Comparison of ENCODE assay signal across 22 cellular contexts in the genomic region with DNA sequence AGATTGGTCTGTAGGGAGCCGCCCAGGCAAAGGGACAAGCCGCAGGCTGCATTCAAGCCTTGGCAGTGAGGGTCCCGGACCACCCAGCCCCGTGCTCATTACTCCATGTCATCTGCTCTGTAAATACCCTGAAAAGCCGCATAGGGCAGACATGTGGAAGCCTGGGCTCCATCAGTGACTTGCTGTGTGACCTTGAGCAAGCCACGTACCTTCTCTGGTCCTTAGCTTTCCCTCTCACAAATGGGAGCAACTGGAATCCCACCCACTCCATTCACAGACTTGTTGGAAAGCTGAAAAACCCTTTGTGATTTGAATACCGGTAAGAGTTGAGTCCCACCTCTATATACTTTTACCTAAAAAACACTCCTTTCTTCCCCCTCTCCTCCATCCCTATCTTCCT. TPM values are rescaled to one million over a fixed set of nuclear protein-coding genes. Genes with fewer than 3 reads are reported as not detected.
DNase-seq lines count a peak whose midpoint lies in the region; ATAC-seq, FAIRE-seq and TF ChIP-seq lines count a peak whose summit lies in the region.
"Had no signal": no experiment of that assay in that cellular context is flagged by ENCODE, and none has a peak within 500 bp of the region (broad histone marks: within the 10 kb centered on the region; RNA-seq: fewer than 3 reads in every experiment).

No MANE protein-coding gene starts in this region.

- H4K91ac ChIP-seq in neuronal stem cell (ENCODE audit: low read depth, low read length, poor library complexity) = no peak overlapping the region

- ATAC-seq in HepG2 = no peak
- no peak for ATAC-seq in right lobe of liver
- ATAC-seq in GM21367 (IDR thresholded peaks at IDR 0.05; ENCODE audit: unreplicated experiment) = no peak

- no peak for TF ChIP-seq RAD21 in HepG2 (CRISPR knock-in tag; IDR thresholded peaks at IDR 0.05)

- peak overlapping the region; percentile 28 for H3K27ac Mint-ChIP-seq in glutamatergic neuron (ENCODE audit: unreplicated experiment)

- H3K36me3 ChIP-seq in HepG2 (replicated peaks in 1 of 2; ENCODE audit: control insufficient read depth in 1 of 2, insufficient read depth in 2 of 2, low read length in 2 of 2) (no peaks in the 10 kb centered on the region; a peak in 1 of 5 replicates), right lobe of liver (no peaks in the 10 kb centered on the region), WERI-Rb-1 (peaks cover 76% of the 10 kb centered on the region), neuronal stem cell (replicated peaks in 1 of 2; ENCODE audit: control insufficient read depth in 2 of 2, insufficient read depth in 2 of 2, low read length in 2 of 2) (peaks cover 0 to 5% of the 10 kb centered on the region in 2 donors)
- H3K36me3 ChIP-seq: HAP-1 had no signal

- H3K14ac ChIP-seq in neuronal stem cell (ENCODE audit: low read length) = no peak overlapping the region

- H3K4me1 Mint-ChIP-seq in glutamatergic neuron (ENCODE audit: low read depth, unreplicated experiment) = peaks cover 54% of the 10 kb centered on the region

- peaks cover 12% of the 10 kb centered on the region for H3K27me3 Mint-ChIP-seq in glutamatergic neuron (ENCODE audit: unreplicated experiment)
- H3K27me3 Mint-ChIP-seq: CD4-positive, alpha-beta memory T cell had no signal

- no peaks in the 10 kb centered on the region for H3K79me2 ChIP-seq in HepG2 (ENCODE audit: insufficient read depth, low read length)

- no peak overlapping the region for H3K4me3 Mint-ChIP-seq in glutamatergic neuron (ENCODE audit: unreplicated experiment)
- H3K4me3 Mint-ChIP-seq: CD4-positive, alpha-beta memory T cell had no signal

- H3K9me3 ChIP-seq in HepG2 (ENCODE audit: low read length) = no peaks in the 10 kb centered on the region
- H3K9me3 ChIP-seq in right lobe of liver = no peaks in the 10 kb centered on the region
- H3K9me3 ChIP-seq in WERI-Rb-1 (ENCODE audit: severe bottlenecking) = no peaks in the 10 kb centered on the region
- no peaks in the 10 kb centered on the region for H3K9me3 ChIP-seq in neuronal stem cell (replicated peaks in 1 of 2; ENCODE audit: control insufficient read depth in 2 of 2, insufficient read depth in 1 of 2, low read depth in 1 of 2, low read length in 2 of 2)
- H3K9me3 ChIP-seq: HAP-1 had no signal

- in situ Hi-C loops in HepG2 (cut with HindIII; ENCODE audit: extremely low pct_ligation_motif_present, low pct_unique_long_range_greater_than_20kb) = no loop called here

- no peak for DNase-seq in HepG2 (ENCODE audit: low spot score)
- no peak for DNase-seq in right lobe of liver
- no peak for DNase-seq in WERI-Rb-1
- DNase-seq in glutamatergic neuron = no peak
- DNase-seq in activated CD8-positive, alpha-beta memory T cell treated with anti-CD3 and anti-CD28 coated beads, Interleukin-2, amount 50 U/mL, for 4 hours = no peak
- no peak for DNase-seq in neuronal stem cell (ENCODE audit: low spot score)
- DNase-seq: 8988T; C1 segment of cervical spinal cord; Calu3; CD4-positive, alpha-beta memory T cell; COR-L47; DMS53; DMS79 treated with DMSO at 0.1 percent for 48 hours; GF-D8; GOT3 had no signal

- H2AFZ ChIP-seq in HepG2 (ENCODE audit: low read length) = no peak overlapping the region
- H2AFZ ChIP-seq in neuronal stem cell (ENCODE audit: low read length) = no peak overlapping the region

- H3K27me3 ChIP-seq in HepG2 (ENCODE audit: control insufficient read depth in 1 of 2, insufficient read depth in 2 of 2, low read length in 2 of 2) (no peaks in the 10 kb centered on the region), right lobe of liver (no peaks in the 10 kb centered on the region), WERI-Rb-1 (ENCODE audit: insufficient read depth, low read depth, severe bottlenecking) (no peaks in the 10 kb centered on the region), neuronal stem cell (ENCODE audit: control insufficient read depth in 3 of 3, insufficient read depth in 3 of 3, low read depth in 1 of 3, low read length in 3 of 3) (no peaks in the 10 kb centered on the region)

- H3K18ac ChIP-seq in neuronal stem cell (ENCODE audit: low read length) = no peak overlapping the region

- no peaks in the 10 kb centered on the region for H3K36me3 Mint-ChIP-seq in glutamatergic neuron (ENCODE audit: unreplicated experiment)

- intact Hi-C loops in HepG2 (cut with micrococcal nuclease; ENCODE audit: unreplicated experiment) (no loop called here), right lobe of liver (cut with DNase I) (no loop called here)

- no peak for FAIRE-seq in HepG2 (lab: Jason Lieb, UNC)
- FAIRE-seq: GM12891, GM18507, H54 had no signal

- peaks cover 11% of the 10 kb centered on the region for H3K9me3 Mint-ChIP-seq in glutamatergic neuron (ENCODE audit: unreplicated experiment)
- H3K9me3 Mint-ChIP-seq: CD4-positive, alpha-beta memory T cell had no signal

- no TSS peak for BruUV-seq in HepG2 (replicated peaks; lab: Mats Ljungman, UMichigan)

- H3K4me2 ChIP-seq in HepG2 (ENCODE audit: low read depth, low read length) (no peak overlapping the region), neuronal stem cell (ENCODE audit: insufficient read depth, low read length, poor library complexity, severe bottlenecking) (no peak overlapping the region)

- no peak overlapping the region for H3K9ac ChIP-seq in HepG2 (ENCODE audit: insufficient read depth, low read depth, low read length)
- no peak overlapping the region for H3K9ac ChIP-seq in neuronal stem cell (ENCODE audit: low read depth, low read length, poor library complexity)

- H3K4me3 ChIP-seq in HepG2 (replicated peaks in 1 of 3; ENCODE audit: insufficient read depth in 1 of 3, low read depth in 2 of 3, low read length in 3 of 3) = no peak overlapping the region
- H3K4me3 ChIP-seq in right lobe of liver = no peak overlapping the region
- H3K4me3 ChIP-seq in WERI-Rb-1 (ENCODE audit: low read depth, low read length) = no peak overlapping the region
- no peak overlapping the region for H3K4me3 ChIP-seq in neuronal stem cell (ENCODE audit: low read length in 2 of 2)
- H3K4me3 ChIP-seq: HAP-1 had no signal

- H3K4ac ChIP-seq in neuronal stem cell (ENCODE audit: low read length) = no peak overlapping the region

- no peak overlapping the region for H2AK5ac ChIP-seq in neuronal stem cell (ENCODE audit: low read depth, low read length)

- no peaks in the 10 kb centered on the region for H3K79me1 ChIP-seq in neuronal stem cell (ENCODE audit: low read depth, low read length)

- no peak overlapping the region for H3K23ac ChIP-seq in neuronal stem cell (ENCODE audit: low read depth, low read length, poor library complexity)

- TF ChIP-seq CTCF in HepG2 (CRISPR knock-in tag; IDR thresholded peaks at IDR 0.05) (no peak), right lobe of liver (IDR thresholded peaks at IDR 0.05) (no peak), WERI-Rb-1 (IDR thresholded peaks at IDR 0.05; ENCODE audit: low read depth, low read length) (no peak), glutamatergic neuron (IDR thresholded peaks at IDR 0.05; ENCODE audit: partially characterized antibody, unreplicated experiment) (no peak)

- no peaks in the 10 kb centered on the region for H4K20me1 ChIP-seq in HepG2 (ENCODE audit: insufficient read depth, low read length)

- CTCF ChIA-PET in HepG2 (lab: Yijun Ruan, JAX; ENCODE audit: low intra/inter-chr PET ratio, low total read pairs) = no interaction called here

- no peak for TF ChIP-seq POLR2A in HepG2 (IDR thresholded peaks at IDR 0.05; ENCODE audit: insufficient read depth in 1 of 2, low read depth in 2 of 2, low read length in 2 of 2)
- no peak for TF ChIP-seq POLR2A in right lobe of liver (IDR thresholded peaks at IDR 0.05)

- WGBS in HepG2 (ENCODE audit: low lambda C conversion rate) = 95% methylated on average over 3 of the region's 7 CpGs
- 50% methylated on average over 2 of the region's 7 CpGs for WGBS in right lobe of liver (ENCODE audit: insufficient coverage, low coverage, low lambda C conversion rate, missing lambda C conversion rate)
- WGBS in neuronal stem cell (ENCODE audit: extremely low coverage in 2 of 2, insufficient read length in 2 of 2, insufficient replicate concordance in 1 of 2), 2 donors = no CpG with 5 or more reads among the region's 7 CpGs

- TF ChIP-seq EP300 in HepG2 (IDR thresholded peaks at IDR 0.05; ENCODE audit: low read depth in 2 of 2, low read length in 2 of 2) (no peak), HepG2 (CRISPR knock-in tag; IDR thresholded peaks at IDR 0.05; ENCODE audit: borderline replicate concordance) (no peak)

- no peak overlapping the region for H2BK15ac ChIP-seq in neuronal stem cell (ENCODE audit: low read length)

- H3K27ac ChIP-seq in HepG2 (ENCODE audit: extremely low read length, insufficient read depth, low read length) = no peak overlapping the region
- H3K27ac ChIP-seq in right lobe of liver = no peak overlapping the region
- H3K27ac ChIP-seq in WERI-Rb-1 = peak overlapping the region; percentile 99
- H3K27ac ChIP-seq in neuronal stem cell (replicated peaks; ENCODE audit: low read length) = no peak overlapping the region

- no peak overlapping the region for H2BK5ac ChIP-seq in neuronal stem cell (ENCODE audit: low read length)

- no peak overlapping the region for H4K8ac ChIP-seq in neuronal stem cell (ENCODE audit: low read depth, low read length)

- H3K4me1 ChIP-seq in HepG2 (ENCODE audit: insufficient read depth, low read length) = peaks cover 8% of the 10 kb centered on the region; the same call in 1 of the 2 replicates
- no peaks in the 10 kb centered on the region for H3K4me1 ChIP-seq in right lobe of liver
- H3K4me1 ChIP-seq in neuronal stem cell (ENCODE audit: control insufficient read depth in 2 of 2, insufficient read depth in 1 of 2, low read depth in 1 of 2, low read length in 2 of 2) = peaks cover 9 to 10% of the 10 kb centered on the region in 2 donors
- H3K4me1 ChIP-seq: HAP-1 had no signal

- H2BK120ac ChIP-seq in neuronal stem cell (ENCODE audit: low read depth, low read length) = no peak overlapping the region

- POLR2A ChIA-PET in HepG2 (lab: Yijun Ruan, JAX) = no interaction called here

- no peak overlapping the region for H2BK12ac ChIP-seq in neuronal stem cell (ENCODE audit: low read length)

RNA-seq across cellular contexts. Expression of a gene that starts 11.9 kb away (rescaled TPM):
- total RNA-seq in HepG2 (2016; rRNA removed; fragmentation: Illumina TruSeq; extraction: Trizol) = 0.83 and 1.5 TPM in 2 replicates
- total RNA-seq in HepG2 (2016; cell fraction: cytosol; rRNA removed; fragmentation: Illumina TruSeq; extraction: Trizol; ENCODE audit: low read depth) = 0.09 and 0.20 TPM in 2 replicates
- 0.85 and 1.3 TPM in 2 replicates for total RNA-seq in HepG2 (2016; cell fraction: insoluble cytoplasmic fraction; rRNA removed; fragmentation: Illumina TruSeq; extraction: Trizol)
- total RNA-seq in HepG2 (2016; cell fraction: membrane; rRNA removed; fragmentation: Illumina TruSeq; extraction: Trizol) = 0.62 and 0.65 TPM in 2 replicates
- 1.3 and 1.8 TPM in 2 replicates for total RNA-seq in HepG2 (2016; cell fraction: nucleus; rRNA removed; fragmentation: Illumina TruSeq; extraction: Trizol)
- polyA plus RNA-seq in HepG2 (2011; rRNA removed) = 1.6 and 2.1 TPM in 2 replicates
- 1.1 TPM in 2 replicates for polyA plus RNA-seq in HepG2 (2011; cell fraction: cytosol; rRNA removed)
- polyA plus RNA-seq in HepG2 (2011; cell fraction: nucleus; rRNA removed) = 6.4 and 7.0 TPM in 2 replicates
- 1.1 and 1.4 TPM in 2 replicates for polyA plus RNA-seq in HepG2 (2012)
- polyA plus RNA-seq in HepG2 (2016; cell fraction: cytosol; fragmentation: Illumina TruSeq; extraction: Trizol; ENCODE audit: low read depth) = 0.11 and 0.17 TPM in 2 replicates
- 0.91 and 0.97 TPM in 2 replicates for polyA plus RNA-seq in HepG2 (2016; cell fraction: insoluble cytoplasmic fraction; fragmentation: Illumina TruSeq; extraction: Trizol; ENCODE audit: low read depth)
- 0.35 and 0.49 TPM in 2 replicates for polyA plus RNA-seq in HepG2 (2016; cell fraction: membrane; fragmentation: Illumina TruSeq; extraction: Trizol; ENCODE audit: low read depth)
- polyA plus RNA-seq in HepG2 (2016; cell fraction: nucleus; fragmentation: Illumina TruSeq; extraction: Trizol; ENCODE audit: insufficient read depth, low read depth) = 3.4 and 4.1 TPM in 2 replicates
- polyA minus RNA-seq in HepG2 (2011; rRNA and poly(A)+ RNA removed; ENCODE audit: low replicate concordance) = 2.5 and 40.0 TPM in 2 replicates
- 0.20 and 0.62 TPM in 2 replicates for polyA minus RNA-seq in HepG2 (2011; cell fraction: cytosol; rRNA and poly(A)+ RNA removed)
- polyA minus RNA-seq in HepG2 (2011; cell fraction: nucleus; rRNA and poly(A)+ RNA removed) = 1.5 and 2.2 TPM in 2 replicates
- total RNA-seq in right lobe of liver = 1 to 10 TPM in 2 of 6 experiments, under 1 TPM in 4; 0.35 to 1.1 (median 0.47) TPM
- total RNA-seq in glutamatergic neuron (ENCODE audit: unreplicated experiment) = 41.3 TPM
- 4.8 TPM for polyA plus RNA-seq in neuronal stem cell (2013, experiment 1 of 2)
- polyA plus RNA-seq in neuronal stem cell (2013, experiment 2 of 2) = 5.0 TPM

RNA-seq across cellular contexts. Expression of a gene that starts 34.9 kb away (rescaled TPM):
- 20.6 and 24.8 TPM in 2 replicates for total RNA-seq in HepG2 (2016; rRNA removed; fragmentation: Illumina TruSeq; extraction: Trizol)
- 3.9 and 4.8 TPM in 2 replicates for total RNA-seq in HepG2 (2016; cell fraction: cytosol; rRNA removed; fragmentation: Illumina TruSeq; extraction: Trizol; ENCODE audit: low read depth)
- total RNA-seq in HepG2 (2016; cell fraction: insoluble cytoplasmic fraction; rRNA removed; fragmentation: Illumina TruSeq; extraction: Trizol) = 21.8 and 23.5 TPM in 2 replicates
- 7.8 and 9.5 TPM in 2 replicates for total RNA-seq in HepG2 (2016; cell fraction: membrane; rRNA removed; fragmentation: Illumina TruSeq; extraction: Trizol)
- 30.1 and 35.2 TPM in 2 replicates for total RNA-seq in HepG2 (2016; cell fraction: nucleus; rRNA removed; fragmentation: Illumina TruSeq; extraction: Trizol)
- polyA plus RNA-seq in HepG2 (2011; rRNA removed) = 16.6 and 19.5 TPM in 2 replicates
- polyA plus RNA-seq in HepG2 (2011; cell fraction: cytosol; rRNA removed) = 4.6 and 5.5 TPM in 2 replicates
- 27.4 and 36.6 TPM in 2 replicates for polyA plus RNA-seq in HepG2 (2011; cell fraction: nucleus; rRNA removed)
- polyA plus RNA-seq in HepG2 (2012) = 22.5 and 26.0 TPM in 2 replicates
- polyA plus RNA-seq in HepG2 (2016; cell fraction: cytosol; fragmentation: Illumina TruSeq; extraction: Trizol; ENCODE audit: low read depth) = 1.2 and 1.9 TPM in 2 replicates
- 22.8 and 23.0 TPM in 2 replicates for polyA plus RNA-seq in HepG2 (2016; cell fraction: insoluble cytoplasmic fraction; fragmentation: Illumina TruSeq; extraction: Trizol; ENCODE audit: low read depth)
- polyA plus RNA-seq in HepG2 (2016; cell fraction: membrane; fragmentation: Illumina TruSeq; extraction: Trizol; ENCODE audit: low read depth) = 4.1 and 4.3 TPM in 2 replicates
- polyA plus RNA-seq in HepG2 (2016; cell fraction: nucleus; fragmentation: Illumina TruSeq; extraction: Trizol; ENCODE audit: insufficient read depth, low read depth) = 77.0 and 80.1 TPM in 2 replicates
- 8.7 and 10.7 TPM in 2 replicates for polyA minus RNA-seq in HepG2 (2011; rRNA and poly(A)+ RNA removed; ENCODE audit: low replicate concordance)
- polyA minus RNA-seq in HepG2 (2011; cell fraction: cytosol; rRNA and poly(A)+ RNA removed) = 3.4 and 5.1 TPM in 2 replicates
- 42.4 and 49.2 TPM in 2 replicates for polyA minus RNA-seq in HepG2 (2011; cell fraction: nucleus; rRNA and poly(A)+ RNA removed)
- 10 to 100 TPM in 4 of 6 experiments, 1 to 10 TPM in 2; 8.6 to 15.1 (median 10.5) TPM for total RNA-seq in right lobe of liver
- 133 TPM for total RNA-seq in glutamatergic neuron (ENCODE audit: unreplicated experiment)
- polyA plus RNA-seq in neuronal stem cell (2013, experiment 1 of 2) = 32.2 TPM
- 31.9 TPM for polyA plus RNA-seq in neuronal stem cell (2013, experiment 2 of 2)

RNA-seq across cellular contexts. Expression of a gene that starts 35.3 kb away (rescaled TPM):
- total RNA-seq in HepG2 (2016; rRNA removed; fragmentation: Illumina TruSeq; extraction: Trizol) (0.04 TPM in 1 of 2 replicates, not detected in the other), right lobe of liver (under 1 TPM in 5 of 6 experiments, not detected in 1; 0.50 to 0.78 (median 0.58) TPM), glutamatergic neuron (ENCODE audit: unreplicated experiment) (2.1 TPM)
- not detected in 2 replicates for total RNA-seq in HepG2 (2016; cell fraction: cytosol; rRNA removed; fragmentation: Illumina TruSeq; extraction: Trizol; ENCODE audit: low read depth)
- total RNA-seq in HepG2 (2016; cell fraction: insoluble cytoplasmic fraction; rRNA removed; fragmentation: Illumina TruSeq; extraction: Trizol) = 0.04 TPM in 1 of 2 replicates, not detected in the other
- not detected in 2 replicates for total RNA-seq in HepG2 (2016; cell fraction: membrane; rRNA removed; fragmentation: Illumina TruSeq; extraction: Trizol)
- total RNA-seq in HepG2 (2016; cell fraction: nucleus; rRNA removed; fragmentation: Illumina TruSeq; extraction: Trizol) = 0.12 TPM in 1 of 2 replicates, not detected in the other
- 0.50 and 0.84 TPM in 2 replicates for polyA plus RNA-seq in HepG2 (2011; rRNA removed)
- 0.12 and 0.33 TPM in 2 replicates for polyA plus RNA-seq in HepG2 (2011; cell fraction: cytosol; rRNA removed)
- 2.2 and 2.3 TPM in 2 replicates for polyA plus RNA-seq in HepG2 (2011; cell fraction: nucleus; rRNA removed)
- 0.20 and 0.44 TPM in 2 replicates for polyA plus RNA-seq in HepG2 (2012)
- polyA plus RNA-seq in HepG2 (2016; cell fraction: cytosol; fragmentation: Illumina TruSeq; extraction: Trizol; ENCODE audit: low read depth) = not detected in 2 replicates
- polyA plus RNA-seq in HepG2 (2016; cell fraction: insoluble cytoplasmic fraction; fragmentation: Illumina TruSeq; extraction: Trizol; ENCODE audit: low read depth) = not detected in 2 replicates
- polyA plus RNA-seq in HepG2 (2016; cell fraction: membrane; fragmentation: Illumina TruSeq; extraction: Trizol; ENCODE audit: low read depth) = not detected in 2 replicates
- polyA plus RNA-seq in HepG2 (2016; cell fraction: nucleus; fragmentation: Illumina TruSeq; extraction: Trizol; ENCODE audit: insufficient read depth, low read depth) = 0.15 TPM in 1 of 2 replicates, not detected in the other
- 0.19 and 0.34 TPM in 2 replicates for polyA minus RNA-seq in HepG2 (2011; rRNA and poly(A)+ RNA removed; ENCODE audit: low replicate concordance)
- 0.18 TPM in 1 of 2 replicates, not detected in the other for polyA minus RNA-seq in HepG2 (2011; cell fraction: cytosol; rRNA and poly(A)+ RNA removed)
- 0.39 and 0.62 TPM in 2 replicates for polyA minus RNA-seq in HepG2 (2011; cell fraction: nucleus; rRNA and poly(A)+ RNA removed)
- polyA plus RNA-seq in neuronal stem cell (2013, experiment 1 of 2) = not detected
- polyA plus RNA-seq in neuronal stem cell (2013, experiment 2 of 2) = not detected
- total RNA-seq: Calu3; CD4-positive, alpha-beta memory T cell; Daoy; G401 had no signal
- polyA plus RNA-seq: CD4-positive, alpha-beta memory T cell had no signal

Comparison
In these comparisons a context has a peak if more than half of its experiments do, and no peak if none do; other contexts are left out.
1. RNA of a gene that starts 11.9 kb away (total RNA-seq): 41.3 TPM in glutamatergic neuron (single experiment); 0.09 to 1.8 TPM in HepG2 and 0.35 to 1.1 TPM in right lobe of liver; every median in the first group is over 10 times any median in the second.